ENCODE assay signal across 8 cellular contexts in the genomic region with DNA sequence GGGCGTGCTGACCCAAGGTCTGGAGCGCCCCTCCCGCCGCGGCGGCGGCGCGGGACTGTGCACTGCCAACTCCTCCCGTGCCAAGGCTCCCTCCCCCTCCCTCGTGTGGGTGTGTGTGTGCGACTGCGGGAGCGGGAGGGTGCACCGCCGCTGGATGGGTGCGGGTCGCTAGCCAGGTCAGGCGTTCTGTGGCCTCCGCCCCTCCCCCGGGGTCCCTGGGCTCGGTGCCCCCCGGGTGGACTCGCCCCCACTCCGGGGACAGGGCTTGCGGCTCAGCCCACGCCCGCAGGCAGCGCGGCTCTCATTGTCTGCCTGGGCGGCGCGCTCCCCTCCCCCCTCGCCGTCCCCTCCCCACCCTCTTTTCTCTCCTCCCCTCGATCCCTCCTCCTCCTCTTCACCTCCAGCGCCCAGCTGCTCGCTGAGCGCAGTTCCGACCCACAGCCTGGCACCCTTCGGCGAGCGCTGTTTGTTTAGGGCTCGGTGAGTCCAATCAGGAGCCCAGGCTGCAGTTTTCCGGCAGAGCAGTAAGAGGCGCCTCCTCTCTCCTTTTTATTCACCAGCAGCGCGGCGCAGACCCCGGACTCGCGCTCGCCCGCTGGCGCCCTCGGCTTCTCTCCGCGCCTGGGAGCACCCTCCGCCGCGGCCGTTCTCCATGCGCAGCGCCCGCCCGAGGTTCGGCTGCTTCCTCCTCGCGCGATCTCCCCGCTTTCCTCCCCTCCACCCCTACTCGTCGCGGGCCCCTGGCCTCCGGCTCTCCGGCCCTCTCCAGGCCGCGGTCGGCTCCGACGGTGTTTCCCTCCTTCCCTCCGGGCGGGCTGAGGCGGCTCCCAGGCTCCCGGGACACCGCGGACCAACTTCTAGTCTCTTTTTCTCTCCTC. TPM values are rescaled to one million over a fixed set of nuclear protein-coding genes. Genes with fewer than 3 reads are reported as not detected.
DNase-seq lines count a peak whose midpoint lies in the region; ATAC-seq and TF ChIP-seq lines count a peak whose summit lies in the region.

GATA6 (plus strand) TSS at position 579 of the 878 bp plus-strand sequence. CDS start 1,556 bp downstream, outside the sequence.

- POLR2A ChIA-PET in HEK293T (lab: Yijun Ruan, JAX) = interaction anchor here (0.6 to 3.7 kb wide), 13 partner anchors 25 to 324 kb away, joined by 3 to 15 read pairs (median 3); no protein-coding TSS in a partner anchor

- H3K27me3 Mint-ChIP-seq in activated T-cell treated with anti-CD3 and anti-CD28 coated beads, Interleukin-2, amount 50 U/mL, for 24 hours = peaks cover 79% of the 10 kb centered on the region
- peaks cover 91% of the 10 kb centered on the region for H3K27me3 Mint-ChIP-seq in nephron progenitor cell (ENCODE audit: low read depth, poor library complexity)

- peaks cover 30% of the 10 kb centered on the region for H3K4me1 Mint-ChIP-seq in activated T-cell treated with anti-CD3 and anti-CD28 coated beads, Interleukin-2, amount 50 U/mL, for 24 hours (ENCODE audit: low read depth)
- peaks cover 53% of the 10 kb centered on the region for H3K4me1 Mint-ChIP-seq in nephron progenitor cell

- H3K27ac Mint-ChIP-seq in activated T-cell treated with anti-CD3 and anti-CD28 coated beads, Interleukin-2, amount 50 U/mL, for 24 hours = peak within 1 kb of the TSS; percentile 57
- H3K27ac Mint-ChIP-seq in nephron progenitor cell = peak within 1 kb of the TSS; percentile 42

- CTCF ChIA-PET in HEK293T (lab: Yijun Ruan, JAX) = interaction anchor here (0.6 kb wide), 2 partner anchors 27 to 118 kb away, joined by 3 to 4 read pairs; no protein-coding TSS in a partner anchor

- peak within 1 kb of the TSS; percentile 78 for H3K4me3 Mint-ChIP-seq in activated T-cell treated with anti-CD3 and anti-CD28 coated beads, Interleukin-2, amount 50 U/mL, for 24 hours
- peak within 1 kb of the TSS; percentile 92 for H3K4me3 Mint-ChIP-seq in nephron progenitor cell

- no peak for ATAC-seq in HG03097 (IDR thresholded peaks at IDR 0.05; ENCODE audit: low FRiP score, unreplicated experiment)

- peak; percentile 12 for TF ChIP-seq CTCF in nephron progenitor cell (IDR thresholded peaks at IDR 0.05)

- no peaks in the 10 kb centered on the region for H3K9me3 Mint-ChIP-seq in activated T-cell treated with anti-CD3 and anti-CD28 coated beads, Interleukin-2, amount 50 U/mL, for 24 hours
- H3K9me3 Mint-ChIP-seq in nephron progenitor cell = peaks cover 12% of the 10 kb centered on the region

- peak; percentile 89 for DNase-seq in D341Med (ENCODE audit: low spot score)
- peak; percentile 90 for DNase-seq in HEK293T (ENCODE audit: extremely low spot score)
- peak; percentile 61 for DNase-seq in NCI-H460 (ENCODE audit: extremely low read depth, low read depth)
- peak; percentile 51 for DNase-seq in activated T-cell treated with anti-CD3 and anti-CD28 coated beads, Interleukin-2, amount 50 U/mL, for 24 hours
- DNase-seq in fibroblast of the conjunctiva (ENCODE audit: low read depth) = peak; percentile 54
- peak; percentile 78 for DNase-seq in nephron progenitor cell
- no peak for DNase-seq in KG1 (lab: John Stamatoyannopoulos, UW)

- H3K36me3 Mint-ChIP-seq in activated T-cell treated with anti-CD3 and anti-CD28 coated beads, Interleukin-2, amount 50 U/mL, for 24 hours (ENCODE audit: low read depth) = no peaks in the 10 kb centered on the region
- H3K36me3 Mint-ChIP-seq in nephron progenitor cell (ENCODE audit: low read depth) = no peaks in the 10 kb centered on the region

TF ChIP-seq in HEK293T, 16 proteins besides CTCF, POLR2A, EP300 and RAD21:
- no peak for TF ChIP-seq ELF4 (IDR thresholded peaks at IDR 0.05)
- TF ChIP-seq L3MBTL2 (conservative IDR thresholded peaks at IDR 0.05) = peak; percentile 74
- TF ChIP-seq SP1 (IDR thresholded peaks at IDR 0.05) = no peak
- TF ChIP-seq FOXA1 (IDR thresholded peaks at IDR 0.05) = no peak
- no peak for TF ChIP-seq ARNT (IDR thresholded peaks at IDR 0.05)
- no peak for TF ChIP-seq ZNF384 (IDR thresholded peaks at IDR 0.05)
- no peak for TF ChIP-seq LEF1 (IDR thresholded peaks at IDR 0.05; ENCODE audit: borderline replicate concordance)
- no peak for TF ChIP-seq HDGF (IDR thresholded peaks at IDR 0.05; ENCODE audit: borderline replicate concordance)
- TF ChIP-seq CTBP1 (IDR thresholded peaks at IDR 0.05; ENCODE audit: borderline replicate concordance) = peak; percentile 55; the same call in 1 of the 2 replicates
- TF ChIP-seq SUZ12 (IDR thresholded peaks at IDR 0.05) = no peak
- TF ChIP-seq NFRKB (IDR thresholded peaks at IDR 0.05) = no peak

RNA-seq across cellular contexts. Expression of gene GATA6, which starts in this region (rescaled TPM):
- total RNA-seq in NCI-H460 (2014; rRNA removed; shearing (Covaris generic)) = 1.0 and 1.8 TPM in 2 replicates
- 0.75 and 0.89 TPM in 2 replicates for polyA plus RNA-seq in NCI-H460 (2014; cell fraction: nucleus; rRNA removed)
